13 cellular contexts compared by ENCODE assay signal in the genomic region with DNA sequence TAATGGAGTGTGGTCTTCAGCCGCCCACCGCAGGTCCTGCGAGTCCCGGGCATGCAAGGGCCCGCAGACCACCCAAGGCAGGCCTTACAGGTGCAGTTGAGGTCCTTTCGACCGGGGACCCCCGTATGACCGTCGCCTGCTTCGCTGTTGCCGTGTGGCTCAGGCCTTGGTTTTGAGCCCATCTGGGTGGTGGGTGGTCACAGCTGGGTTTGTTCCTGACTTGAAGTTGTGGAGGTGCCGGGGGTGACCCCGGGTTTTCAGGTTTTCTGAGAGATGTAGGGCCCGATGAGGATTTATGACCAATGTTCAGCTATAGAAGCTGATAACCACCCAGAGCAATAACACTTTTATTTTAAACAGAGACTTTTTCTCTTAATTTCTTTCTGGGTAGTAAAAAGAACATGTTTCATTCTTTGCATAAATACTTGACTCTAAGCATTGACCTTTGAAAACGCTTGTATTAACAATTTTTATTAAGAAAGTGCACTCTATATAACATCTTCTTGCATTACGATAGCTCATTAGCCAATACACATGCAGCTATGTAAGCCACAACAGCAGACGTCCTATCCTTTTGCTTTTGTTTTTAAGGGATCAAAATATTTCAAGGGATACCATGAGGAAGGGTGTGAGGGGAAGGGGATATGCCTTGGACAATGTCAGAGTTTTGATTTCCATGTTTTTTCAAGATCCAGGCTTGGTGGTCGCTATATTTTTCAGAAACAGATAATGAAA. TPM values are rescaled to one million over a fixed set of nuclear protein-coding genes. Genes with fewer than 3 reads are reported as not detected.
DNase-seq lines count a peak whose midpoint lies in the region; ATAC-seq and TF ChIP-seq lines count a peak whose summit lies in the region.
"Had no signal": no experiment of that assay in that cellular context is flagged by ENCODE, and none has a peak within 500 bp of the region (broad histone marks: within the 10 kb centered on the region; RNA-seq: fewer than 3 reads in every experiment).

No MANE protein-coding gene starts in this region.

- no peak for DNase-seq in heart left ventricle
- DNase-seq in left cardiac atrium: no peak
- DNase-seq in brain microvascular endothelial cell: no peak
- DNase-seq in kidney epithelial cell (ENCODE audit: low read depth): no peak
- no peak for DNase-seq in type B pancreatic cell (ENCODE audit: extremely low spot score, unreplicated experiment)
- DNase-seq in DMS153 treated with DMSO at 0.1 percent for 48 hours (lab: John Stamatoyannopoulos, UW; ENCODE audit: unreplicated experiment): no peak
- no peak for DNase-seq in DMS 273 (lab: John Stamatoyannopoulos, UW; ENCODE audit: unreplicated experiment)
- DNase-seq: 8988T; activated CD4-positive, CD25-positive, alpha-beta regulatory T cell treated with anti-CD3 and anti-CD28 coated beads, Interleukin-2, amount 50 U/mL, for 72 hours; foreskin melanocyte; kidney glomerular epithelial cell had no signal

- H3K9me3 Mint-ChIP-seq in type B pancreatic cell: no peaks in the 10 kb centered on the region

- TF ChIP-seq CTCF in heart left ventricle (IDR thresholded peaks at IDR 0.05) (no peak), brain microvascular endothelial cell (IDR thresholded peaks at IDR 0.05; ENCODE audit: low read depth, low read length, missing control alignments) (no peak), kidney epithelial cell (IDR thresholded peaks at IDR 0.05; ENCODE audit: insufficient read depth, low read length, poor library complexity, severe bottlenecking) (no peak), type B pancreatic cell (conservative IDR thresholded peaks at IDR 0.05) (no peak)

- in situ Hi-C loops in brain microvascular endothelial cell (cut with HindIII; ENCODE audit: low pct_ligation_motif_present, low sequenced_read_pairs): loop anchor here (25.0 kb wide), 1 partner anchor 182 kb away; no protein-coding TSS in a partner anchor

- WGBS in heart left ventricle, 4 donors: 58 to 66% (median 61%) methylated on average over 19 of the region's 19 CpGs

- peak overlapping the region; percentile 47 for H3K4me3 Mint-ChIP-seq in type B pancreatic cell

- H3K4me1 Mint-ChIP-seq in type B pancreatic cell (ENCODE audit: unreplicated experiment): peaks cover 22% of the 10 kb centered on the region

- peak overlapping the region in 4 of 12 donors; percentile 33 to 62 (median 52) for H3K4me3 ChIP-seq in heart left ventricle
- peak overlapping the region; percentile 58 for H3K4me3 ChIP-seq in brain microvascular endothelial cell (ENCODE audit: low read depth, low read length)
- H3K4me3 ChIP-seq in kidney epithelial cell (ENCODE audit: low read depth, low read length): peak overlapping the region; percentile 12

- H3K27me3 ChIP-seq in heart left ventricle (peaks cover 21 to 68% (median 47%) of the 10 kb centered on the region in 9 donors), brain microvascular endothelial cell (replicated peaks) (no peaks in the 10 kb centered on the region), kidney epithelial cell (ENCODE audit: control insufficient read depth, insufficient read depth, low read length) (no peaks in the 10 kb centered on the region)

- H3K36me3 Mint-ChIP-seq in type B pancreatic cell: peaks cover 6% of the 10 kb centered on the region

- no peak for TF ChIP-seq POLR2A in heart left ventricle (IDR thresholded peaks at IDR 0.05)

- ATAC-seq in heart left ventricle: no peak
- ATAC-seq in left cardiac atrium: no peak
- ATAC-seq in GM18867 (IDR thresholded peaks at IDR 0.05; ENCODE audit: unreplicated experiment): no peak
- ATAC-seq: HCT116 had no signal

- H3K36me3 ChIP-seq in heart left ventricle (no peaks in the 10 kb centered on the region), brain microvascular endothelial cell (replicated peaks) (peaks cover 8% of the 10 kb centered on the region), kidney epithelial cell (ENCODE audit: control insufficient read depth, insufficient read depth, low read length) (no peaks in the 10 kb centered on the region)

- H3K27ac ChIP-seq in heart left ventricle: peak overlapping the region in 8 of 12 donors; percentile 31 to 86 (median 72)
- H3K27ac ChIP-seq in brain microvascular endothelial cell: peak overlapping the region; percentile 95

- H3K27ac Mint-ChIP-seq in type B pancreatic cell: no peak overlapping the region

- intact Hi-C loops in heart left ventricle (cut with DNase I): no loop called here
- intact Hi-C loops in left cardiac atrium (cut with DNase I): no loop called here

- H3K9me3 ChIP-seq in heart left ventricle: no peaks in the 10 kb centered on the region

- H3K27me3 Mint-ChIP-seq in type B pancreatic cell: peaks cover 80% of the 10 kb centered on the region

- peaks cover 0 to 34% (median 10%) of the 10 kb centered on the region in 12 donors for H3K4me1 ChIP-seq in heart left ventricle

RNA-seq across cellular contexts. Expression of gene FOXL1, which starts 1.9 kb away (rescaled TPM):
- total RNA-seq in heart left ventricle (1 to 10 TPM in 3 of 9 donors, under 1 TPM in 6; 0.44 to 1.4 (median 0.72) TPM), left cardiac atrium (1 to 10 TPM in 1 of 2 donors, under 1 TPM in 1; 0.80 to 1.4 TPM), kidney epithelial cell (9.0 and 9.2 TPM in 2 replicates), type B pancreatic cell (ENCODE audit: low replicate concordance) (1.5 and 2.2 TPM in 2 replicates)
- polyA plus RNA-seq in heart left ventricle: under 1 TPM; 0.57 to 0.69 TPM

RNA-seq across cellular contexts. Expression of gene FOXC2, which starts 13.6 kb away (rescaled TPM):
- total RNA-seq in heart left ventricle: 1 to 10 TPM; 1.1 to 3.3 (median 1.7) TPM
- polyA plus RNA-seq in heart left ventricle: 1 to 10 TPM in 1 of 2 donors, under 1 TPM in 1; 0.76 to 1.0 TPM
- 1 to 10 TPM; 1.9 to 5.3 TPM for total RNA-seq in left cardiac atrium
- 12.1 and 12.2 TPM in 2 replicates for total RNA-seq in kidney epithelial cell
- 5.5 and 11.3 TPM in 2 replicates for total RNA-seq in type B pancreatic cell (ENCODE audit: low replicate concordance)

RNA-seq across cellular contexts. Expression of gene MTHFSD, which starts 25.2 kb away (rescaled TPM):
- 10 to 100 TPM in 6 of 9 donors, 1 to 10 TPM in 3; 3.9 to 17.0 (median 11.6) TPM for total RNA-seq in heart left ventricle
- polyA plus RNA-seq in heart left ventricle: 1 to 10 TPM; 5.6 to 6.8 TPM
- total RNA-seq in left cardiac atrium: 10 to 100 TPM; 10.3 to 12.4 TPM
- 17.4 and 26.1 TPM in 2 replicates for total RNA-seq in kidney epithelial cell
- 18.2 and 20.2 TPM in 2 replicates for total RNA-seq in type B pancreatic cell (ENCODE audit: low replicate concordance)
